Comparison of ENCODE assay signal across 1 cellular context in the genomic region with DNA sequence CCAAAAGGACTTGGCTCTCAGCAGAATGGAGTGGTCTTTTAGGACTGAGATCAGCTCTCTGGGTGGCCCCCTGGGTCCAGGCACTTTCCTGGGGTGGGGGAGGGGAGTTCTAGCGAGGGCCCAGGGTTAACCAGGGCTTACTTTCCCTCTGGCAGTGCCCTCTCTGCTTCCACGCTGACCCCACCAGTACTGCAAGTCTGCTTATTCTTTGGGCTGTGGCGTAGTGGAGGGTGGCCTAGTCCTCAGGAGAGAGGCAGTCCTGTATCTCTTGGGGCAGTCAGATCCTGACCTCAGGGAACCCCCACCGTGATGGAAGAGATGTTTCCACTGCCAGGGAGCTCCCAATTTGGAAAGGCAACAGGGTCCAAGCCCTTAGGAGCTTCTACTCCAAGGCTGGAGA.
TF ChIP-seq lines count a peak whose summit lies in the region.

No MANE protein-coding gene starts in this region.

TF ChIP-seq in GM23338, 12 proteins besides CTCF, POLR2A, EP300 and RAD21 (continued from another document):
- TF ChIP-seq, protein P1, sequence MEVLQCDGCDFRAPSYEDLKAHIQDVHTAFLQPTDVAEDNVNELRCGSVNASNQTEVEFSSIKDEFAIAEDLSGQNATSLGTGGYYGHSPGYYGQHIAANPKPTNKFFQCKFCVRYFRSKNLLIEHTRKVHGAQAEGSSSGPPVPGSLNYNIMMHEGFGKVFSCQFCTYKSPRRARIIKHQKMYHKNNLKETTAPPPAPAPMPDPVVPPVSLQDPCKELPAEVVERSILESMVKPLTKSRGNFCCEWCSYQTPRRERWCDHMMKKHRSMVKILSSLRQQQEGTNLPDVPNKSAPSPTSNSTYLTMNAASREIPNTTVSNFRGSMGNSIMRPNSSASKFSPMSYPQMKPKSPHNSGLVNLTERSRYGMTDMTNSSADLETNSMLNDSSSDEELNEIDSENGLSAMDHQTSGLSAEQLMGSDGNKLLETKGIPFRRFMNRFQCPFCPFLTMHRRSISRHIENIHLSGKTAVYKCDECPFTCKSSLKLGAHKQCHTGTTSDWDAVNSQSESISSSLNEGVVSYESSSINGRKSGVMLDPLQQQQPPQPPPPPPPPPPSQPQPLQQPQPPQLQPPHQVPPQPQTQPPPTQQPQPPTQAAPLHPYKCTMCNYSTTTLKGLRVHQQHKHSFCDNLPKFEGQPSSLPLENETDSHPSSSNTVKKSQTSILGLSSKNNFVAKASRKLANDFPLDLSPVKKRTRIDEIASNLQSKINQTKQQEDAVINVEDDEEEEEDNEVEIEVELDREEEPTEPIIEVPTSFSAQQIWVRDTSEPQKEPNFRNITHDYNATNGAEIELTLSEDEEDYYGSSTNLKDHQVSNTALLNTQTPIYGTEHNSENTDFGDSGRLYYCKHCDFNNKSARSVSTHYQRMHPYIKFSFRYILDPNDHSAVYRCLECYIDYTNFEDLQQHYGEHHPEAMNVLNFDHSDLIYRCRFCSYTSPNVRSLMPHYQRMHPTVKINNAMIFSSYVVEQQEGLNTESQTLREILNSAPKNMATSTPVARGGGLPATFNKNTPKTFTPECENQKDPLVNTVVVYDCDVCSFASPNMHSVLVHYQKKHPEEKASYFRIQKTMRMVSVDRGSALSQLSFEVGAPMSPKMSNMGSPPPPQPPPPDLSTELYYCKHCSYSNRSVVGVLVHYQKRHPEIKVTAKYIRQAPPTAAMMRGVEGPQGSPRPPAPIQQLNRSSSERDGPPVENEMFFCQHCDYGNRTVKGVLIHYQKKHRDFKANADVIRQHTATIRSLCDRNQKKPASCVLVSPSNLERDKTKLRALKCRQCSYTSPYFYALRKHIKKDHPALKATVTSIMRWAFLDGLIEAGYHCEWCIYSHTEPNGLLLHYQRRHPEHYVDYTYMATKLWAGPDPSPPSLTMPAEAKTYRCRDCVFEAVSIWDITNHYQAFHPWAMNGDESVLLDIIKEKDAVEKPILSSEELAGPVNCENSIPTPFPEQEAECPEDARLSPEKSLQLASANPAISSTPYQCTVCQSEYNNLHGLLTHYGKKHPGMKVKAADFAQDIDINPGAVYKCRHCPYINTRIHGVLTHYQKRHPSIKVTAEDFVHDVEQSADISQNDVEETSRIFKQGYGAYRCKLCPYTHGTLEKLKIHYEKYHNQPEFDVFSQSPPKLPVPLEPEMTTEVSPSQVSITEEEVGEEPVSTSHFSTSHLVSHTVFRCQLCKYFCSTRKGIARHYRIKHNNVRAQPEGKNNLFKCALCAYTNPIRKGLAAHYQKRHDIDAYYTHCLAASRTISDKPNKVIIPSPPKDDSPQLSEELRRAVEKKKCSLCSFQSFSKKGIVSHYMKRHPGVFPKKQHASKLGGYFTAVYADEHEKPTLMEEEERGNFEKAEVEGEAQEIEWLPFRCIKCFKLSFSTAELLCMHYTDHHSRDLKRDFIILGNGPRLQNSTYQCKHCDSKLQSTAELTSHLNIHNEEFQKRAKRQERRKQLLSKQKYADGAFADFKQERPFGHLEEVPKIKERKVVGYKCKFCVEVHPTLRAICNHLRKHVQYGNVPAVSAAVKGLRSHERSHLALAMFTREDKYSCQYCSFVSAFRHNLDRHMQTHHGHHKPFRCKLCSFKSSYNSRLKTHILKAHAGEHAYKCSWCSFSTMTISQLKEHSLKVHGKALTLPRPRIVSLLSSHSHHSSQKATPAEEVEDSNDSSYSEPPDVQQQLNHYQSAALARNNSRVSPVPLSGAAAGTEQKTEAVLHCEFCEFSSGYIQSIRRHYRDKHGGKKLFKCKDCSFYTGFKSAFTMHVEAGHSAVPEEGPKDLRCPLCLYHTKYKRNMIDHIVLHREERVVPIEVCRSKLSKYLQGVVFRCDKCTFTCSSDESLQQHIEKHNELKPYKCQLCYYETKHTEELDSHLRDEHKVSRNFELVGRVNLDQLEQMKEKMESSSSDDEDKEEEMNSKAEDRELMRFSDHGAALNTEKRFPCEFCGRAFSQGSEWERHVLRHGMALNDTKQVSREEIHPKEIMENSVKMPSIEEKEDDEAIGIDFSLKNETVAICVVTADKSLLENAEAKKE (CRISPR knock-in tag; IDR thresholded peaks at IDR 0.05) = no peak
TF ChIP-seq in GM23338: peak in this region for 0.
